Comparison of ENCODE assay signal across 17 cellular contexts in the genomic region with DNA sequence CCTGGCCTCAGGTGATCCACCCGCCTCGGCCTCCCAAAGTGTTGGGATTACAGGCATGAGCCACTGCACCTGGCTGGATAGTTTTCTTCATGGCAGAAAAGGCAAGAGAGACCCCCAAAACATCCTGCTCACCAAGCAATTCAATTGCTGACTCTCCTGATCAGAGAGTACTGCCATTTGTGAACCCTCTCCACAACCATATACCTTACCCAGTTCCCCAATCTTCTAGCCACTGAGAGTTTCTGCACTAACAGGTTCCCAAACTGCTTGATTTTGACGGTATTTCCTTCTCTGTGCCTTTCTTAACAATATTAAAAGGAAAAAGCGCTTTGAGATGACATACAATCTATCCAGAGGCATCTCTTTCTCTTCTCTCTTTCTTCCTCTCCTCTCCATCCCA. TPM values are rescaled to one million over a fixed set of nuclear protein-coding genes. Genes with fewer than 3 reads are reported as not detected.
DNase-seq lines count a peak whose midpoint lies in the region; ATAC-seq and TF ChIP-seq lines count a peak whose summit lies in the region.
"Had no signal": no experiment of that assay in that cellular context is flagged by ENCODE, and none has a peak within 500 bp of the region (broad histone marks: within the 10 kb centered on the region; RNA-seq: fewer than 3 reads in every experiment).

No MANE protein-coding gene starts in this region.

- H3K9me2 ChIP-seq in GM23338 (ENCODE audit: insufficient read depth): no peaks in the 10 kb centered on the region

- H3K79me2 ChIP-seq in GM23338 (replicated peaks; ENCODE audit: insufficient read depth): no peaks in the 10 kb centered on the region

- no peak overlapping the region for H2AFZ ChIP-seq in GM23338
- H2AFZ ChIP-seq: GM23248 had no signal

- no peaks in the 10 kb centered on the region for H3K4me1 Mint-ChIP-seq in GM23338
- no peaks in the 10 kb centered on the region for H3K4me1 Mint-ChIP-seq in activated T-helper 1 cell treated with anti-CD3 and anti-CD28 coated beads, Interleukin-12 subunit alpha, Interleukin-12 subunit beta, Interleukin-2, Interleukin-4 antibody, amounts not matched to agents 30 ng/mL and 10 ng/mL and 1 ng/mL, durations not matched to agents 14 hours and 24 hours and 36 hours (ENCODE audit: low read depth)
- H3K4me1 Mint-ChIP-seq in stimulated activated effector memory CD8-positive, alpha-beta T cell treated with anti-CD3 and anti-CD28 coated beads, Interleukin-12 subunit alpha, Interleukin-12 subunit beta, amount 100 ng/mL, for 72 hours: peaks cover 4% of the 10 kb centered on the region
- H3K4me1 Mint-ChIP-seq in activated naive CD8-positive, alpha-beta T cell treated with anti-CD3 and anti-CD28 coated beads, Interleukin-2, amount 50 U/mL, for 24 hours: no peaks in the 10 kb centered on the region
- H3K4me1 Mint-ChIP-seq: H9 had no signal

- no peak for ATAC-seq in GM23338
- ATAC-seq in stimulated activated effector memory CD8-positive, alpha-beta T cell treated with anti-CD3 and anti-CD28 coated beads, Interleukin-12 subunit alpha, Interleukin-12 subunit beta, amount 100 ng/mL, for 72 hours: no peak
- no peak for ATAC-seq in activated naive CD8-positive, alpha-beta T cell treated with anti-CD3 and anti-CD28 coated beads, Interleukin-2, amount 50 U/mL, for 24 hours
- ATAC-seq: HCT116 had no signal

- no peak for TF ChIP-seq CTCF in GM23338 (conservative IDR thresholded peaks at IDR 0.05; ENCODE audit: low read depth in 2 of 2)

- H3K36me3 ChIP-seq in GM23338 (ENCODE audit: insufficient read depth): no peaks in the 10 kb centered on the region

- no peak overlapping the region for H3K27ac ChIP-seq in GM23338 (ENCODE audit: low read depth)
- H3K27ac ChIP-seq: GM23248 had no signal

- H3K27me3 Mint-ChIP-seq in GM23338 (ENCODE audit: insufficient read depth, low read depth, poor library complexity): no peaks in the 10 kb centered on the region
- no peaks in the 10 kb centered on the region for H3K27me3 Mint-ChIP-seq in activated T-helper 1 cell treated with anti-CD3 and anti-CD28 coated beads, Interleukin-12 subunit alpha, Interleukin-12 subunit beta, Interleukin-2, Interleukin-4 antibody, amounts not matched to agents 30 ng/mL and 10 ng/mL and 1 ng/mL, durations not matched to agents 14 hours and 24 hours and 36 hours (ENCODE audit: insufficient read depth)
- H3K27me3 Mint-ChIP-seq in activated naive CD8-positive, alpha-beta T cell treated with anti-CD3 and anti-CD28 coated beads, Interleukin-2, amount 50 U/mL, for 24 hours: no peaks in the 10 kb centered on the region
- H3K27me3 Mint-ChIP-seq: CD4-positive, alpha-beta memory T cell had no signal

- no peak overlapping the region for H3K4me2 ChIP-seq in GM23338

- H3K4me3 ChIP-seq in GM23338: no peak overlapping the region
- H3K4me3 ChIP-seq: GM23248 had no signal

- H3K4me3 Mint-ChIP-seq in GM23338: no peak overlapping the region
- H3K4me3 Mint-ChIP-seq in activated T-helper 1 cell treated with anti-CD3 and anti-CD28 coated beads, Interleukin-12 subunit alpha, Interleukin-12 subunit beta, Interleukin-2, Interleukin-4 antibody, amounts not matched to agents 30 ng/mL and 10 ng/mL and 1 ng/mL, durations not matched to agents 14 hours and 24 hours and 36 hours: no peak overlapping the region
- no peak overlapping the region for H3K4me3 Mint-ChIP-seq in stimulated activated effector memory CD8-positive, alpha-beta T cell treated with anti-CD3 and anti-CD28 coated beads, Interleukin-12 subunit alpha, Interleukin-12 subunit beta, amount 100 ng/mL, for 72 hours
- no peak overlapping the region for H3K4me3 Mint-ChIP-seq in activated naive CD8-positive, alpha-beta T cell treated with anti-CD3 and anti-CD28 coated beads, Interleukin-2, amount 50 U/mL, for 24 hours
- H3K4me3 Mint-ChIP-seq: CD4-positive, alpha-beta memory T cell; H9 had no signal

- H3K27ac Mint-ChIP-seq in GM23338: peak overlapping the region; percentile 32; the same call in 1 of the 2 replicates
- peak overlapping the region; percentile 9 for H3K27ac Mint-ChIP-seq in activated T-helper 1 cell treated with anti-CD3 and anti-CD28 coated beads, Interleukin-12 subunit alpha, Interleukin-12 subunit beta, Interleukin-2, Interleukin-4 antibody, amounts not matched to agents 30 ng/mL and 10 ng/mL and 1 ng/mL, durations not matched to agents 14 hours and 24 hours and 36 hours
- peak overlapping the region; percentile 12 for H3K27ac Mint-ChIP-seq in stimulated activated effector memory CD8-positive, alpha-beta T cell treated with anti-CD3 and anti-CD28 coated beads, Interleukin-12 subunit alpha, Interleukin-12 subunit beta, amount 100 ng/mL, for 72 hours
- no peak overlapping the region for H3K27ac Mint-ChIP-seq in activated naive CD8-positive, alpha-beta T cell treated with anti-CD3 and anti-CD28 coated beads, Interleukin-2, amount 50 U/mL, for 24 hours
- H3K27ac Mint-ChIP-seq: CD4-positive, alpha-beta memory T cell; H9 had no signal

- H4K20me1 ChIP-seq in GM23338 (replicated peaks; ENCODE audit: insufficient read depth): no peaks in the 10 kb centered on the region; the same call in 1 of the 2 replicates

- DNase-seq in GM23338 (ENCODE audit: low spot score): no peak
- DNase-seq in activated T-helper 1 cell treated with anti-CD3 and anti-CD28 coated beads, Interleukin-12 subunit alpha, Interleukin-12 subunit beta, Interleukin-2, Interleukin-4 antibody, amounts not matched to agents 30 ng/mL and 10 ng/mL and 1 ng/mL, durations not matched to agents 14 hours and 24 hours and 36 hours (ENCODE audit: low spot score): no peak
- DNase-seq in stimulated activated effector memory CD8-positive, alpha-beta T cell treated with anti-CD3 and anti-CD28 coated beads, Interleukin-12 subunit alpha, Interleukin-12 subunit beta, amount 100 ng/mL, for 72 hours (ENCODE audit: low spot score in 2 of 2): no peak
- DNase-seq in nucleus accumbens (lab: John Stamatoyannopoulos, UW): no peak
- no peak for DNase-seq in activated naive CD8-positive, alpha-beta T cell treated with anti-CD3 and anti-CD28 coated beads, Interleukin-2, amount 50 U/mL, for 24 hours
- DNase-seq in DMS53 (lab: John Stamatoyannopoulos, UW): no peak
- DNase-seq in NCI-H2227 treated with DMSO at 0.1 percent for 48 hours (lab: John Stamatoyannopoulos, UW): no peak
- DNase-seq: C1 segment of cervical spinal cord; Calu3; CD4-positive, alpha-beta memory T cell; COR-L47; DND-41; GM23248; H9 had no signal

- H3F3A ChIP-seq in GM23338 (replicated peaks; ENCODE audit: low read depth): no peaks in the 10 kb centered on the region

- no peaks in the 10 kb centered on the region for H3K9me3 Mint-ChIP-seq in GM23338
- H3K9me3 Mint-ChIP-seq in activated T-helper 1 cell treated with anti-CD3 and anti-CD28 coated beads, Interleukin-12 subunit alpha, Interleukin-12 subunit beta, Interleukin-2, Interleukin-4 antibody, amounts not matched to agents 30 ng/mL and 10 ng/mL and 1 ng/mL, durations not matched to agents 14 hours and 24 hours and 36 hours: no peaks in the 10 kb centered on the region
- H3K9me3 Mint-ChIP-seq in stimulated activated effector memory CD8-positive, alpha-beta T cell treated with anti-CD3 and anti-CD28 coated beads, Interleukin-12 subunit alpha, Interleukin-12 subunit beta, amount 100 ng/mL, for 72 hours: no peaks in the 10 kb centered on the region
- H3K9me3 Mint-ChIP-seq in activated naive CD8-positive, alpha-beta T cell treated with anti-CD3 and anti-CD28 coated beads, Interleukin-2, amount 50 U/mL, for 24 hours: no peaks in the 10 kb centered on the region
- H3K9me3 Mint-ChIP-seq: CD4-positive, alpha-beta memory T cell; H9 had no signal

- intact Hi-C loops in activated T-helper 1 cell treated with anti-CD3 and anti-CD28 coated beads, Interleukin-12 subunit alpha, Interleukin-12 subunit beta, Interleukin-2, Interleukin-4 antibody, amounts not matched to agents 30 ng/mL and 10 ng/mL and 1 ng/mL, durations not matched to agents 14 hours and 24 hours and 36 hours (cut with micrococcal nuclease): no loop called here

- no peaks in the 10 kb centered on the region for H3K36me3 Mint-ChIP-seq in GM23338 (ENCODE audit: low read depth)
- no peaks in the 10 kb centered on the region for H3K36me3 Mint-ChIP-seq in activated T-helper 1 cell treated with anti-CD3 and anti-CD28 coated beads, Interleukin-12 subunit alpha, Interleukin-12 subunit beta, Interleukin-2, Interleukin-4 antibody, amounts not matched to agents 30 ng/mL and 10 ng/mL and 1 ng/mL, durations not matched to agents 14 hours and 24 hours and 36 hours (ENCODE audit: low read depth)
- no peaks in the 10 kb centered on the region for H3K36me3 Mint-ChIP-seq in stimulated activated effector memory CD8-positive, alpha-beta T cell treated with anti-CD3 and anti-CD28 coated beads, Interleukin-12 subunit alpha, Interleukin-12 subunit beta, amount 100 ng/mL, for 72 hours
- peaks cover 1% of the 10 kb centered on the region for H3K36me3 Mint-ChIP-seq in activated naive CD8-positive, alpha-beta T cell treated with anti-CD3 and anti-CD28 coated beads, Interleukin-2, amount 50 U/mL, for 24 hours (ENCODE audit: low read depth)
- H3K36me3 Mint-ChIP-seq: CD4-positive, alpha-beta memory T cell had no signal

- no peaks in the 10 kb centered on the region for H3K4me1 ChIP-seq in GM23338 (ENCODE audit: insufficient read depth)

- no peaks in the 10 kb centered on the region for H3K27me3 ChIP-seq in GM23338 (ENCODE audit: insufficient read depth)

TF ChIP-seq in GM23338, 12 proteins besides CTCF, POLR2A, EP300 and RAD21 (continues in another document):
- TF ChIP-seq ZNF331 (CRISPR knock-in tag; IDR thresholded peaks at IDR 0.05; ENCODE audit: low read depth) (no peak), NANOG (IDR thresholded peaks at IDR 0.05; ENCODE audit: borderline replicate concordance) (no peak), EZH2phosphoT487 (IDR thresholded peaks at IDR 0.05; ENCODE audit: unreplicated experiment) (no peak), STAT1 (IDR thresholded peaks at IDR 0.05; ENCODE audit: unreplicated experiment) (no peak)

RNA-seq across cellular contexts. Expression of a gene that starts 39.9 kb away (rescaled TPM):
- 63.6 and 67.4 TPM in 2 replicates for total RNA-seq in GM23338 (2014; rRNA removed; shearing (Covaris generic))
- polyA plus RNA-seq in GM23338 (2016; fragmentation: Nextera tagmentation; extraction: Ambion mirVana): 47.9 and 52.8 TPM in 2 replicates
- total RNA-seq in activated T-helper 1 cell treated with anti-CD3 and anti-CD28 coated beads, Interleukin-12 subunit alpha, Interleukin-12 subunit beta, Interleukin-2, Interleukin-4 antibody, amounts not matched to agents 30 ng/mL and 10 ng/mL and 1 ng/mL, durations not matched to agents 14 hours and 24 hours and 36 hours: 53.4 and 55.9 TPM in 2 replicates

RNA-seq across cellular contexts. Expression of a gene that starts 40.2 kb away (rescaled TPM):
- total RNA-seq in GM23338 (2014; rRNA removed; shearing (Covaris generic)): 18.4 and 22.4 TPM in 2 replicates
- polyA plus RNA-seq in GM23338 (2016; fragmentation: Nextera tagmentation; extraction: Ambion mirVana): 7.7 and 9.1 TPM in 2 replicates
- total RNA-seq in activated T-helper 1 cell treated with anti-CD3 and anti-CD28 coated beads, Interleukin-12 subunit alpha, Interleukin-12 subunit beta, Interleukin-2, Interleukin-4 antibody, amounts not matched to agents 30 ng/mL and 10 ng/mL and 1 ng/mL, durations not matched to agents 14 hours and 24 hours and 36 hours: 39.1 and 41.4 TPM in 2 replicates

RNA-seq across cellular contexts. Expression of a gene that starts 53.4 kb away (rescaled TPM):
- total RNA-seq in GM23338 (2014; rRNA removed; shearing (Covaris generic)): 60.7 and 82.1 TPM in 2 replicates
- 36.5 and 39.6 TPM in 2 replicates for polyA plus RNA-seq in GM23338 (2016; fragmentation: Nextera tagmentation; extraction: Ambion mirVana)
- total RNA-seq in activated T-helper 1 cell treated with anti-CD3 and anti-CD28 coated beads, Interleukin-12 subunit alpha, Interleukin-12 subunit beta, Interleukin-2, Interleukin-4 antibody, amounts not matched to agents 30 ng/mL and 10 ng/mL and 1 ng/mL, durations not matched to agents 14 hours and 24 hours and 36 hours: 31.0 and 34.8 TPM in 2 replicates
- total RNA-seq: A172, H4 had no signal
